In the genomic region with DNA sequence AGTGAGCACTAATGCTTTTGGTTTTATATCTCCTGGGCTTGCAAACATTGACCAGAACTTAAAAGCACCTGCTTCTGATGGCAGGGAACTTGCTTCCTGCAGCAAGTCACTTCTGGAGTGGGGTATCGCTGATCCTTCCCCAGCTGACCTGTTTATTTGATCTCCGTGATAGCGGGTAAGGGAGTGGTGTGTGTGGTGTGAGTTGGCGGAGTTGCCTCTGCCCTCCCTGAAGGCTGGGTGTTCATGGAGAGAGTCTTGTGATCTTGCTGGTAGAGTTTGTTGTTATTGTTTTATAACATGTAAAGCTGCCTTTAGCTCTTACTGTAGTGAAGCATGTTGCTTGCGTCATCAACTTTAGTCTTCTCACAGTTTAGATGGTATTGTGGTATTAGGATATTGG, we compare ENCODE assay signal across 16 cellular contexts. TPM values are rescaled to one million over a fixed set of nuclear protein-coding genes. Genes with fewer than 3 reads are reported as not detected.
DNase-seq lines count a peak whose midpoint lies in the region; ATAC-seq and TF ChIP-seq lines count a peak whose summit lies in the region.
"Had no signal": no experiment of that assay in that cellular context is flagged by ENCODE, and none has a peak within 500 bp of the region (broad histone marks: within the 10 kb centered on the region; RNA-seq: fewer than 3 reads in every experiment).

No MANE protein-coding gene starts in this region.

- 83% methylated on average over 5 of the region's 5 CpGs for WGBS in esophagus muscularis mucosa
- WGBS in psoas muscle, 3 donors = 42 to 69% (median 53%) methylated on average over 5 of the region's 5 CpGs

- intact Hi-C loops in esophagus muscularis mucosa (cut with DNase I) = no loop called here
- intact Hi-C loops in psoas muscle (cut with DNase I) = no loop called here
- intact Hi-C loops in left lung (cut with DNase I) = no loop called here

- peak overlapping the region in 4 of 7 donors; percentile 8 to 55 (median 14) for H3K4me3 Mint-ChIP-seq in CD8-positive, alpha-beta memory T cell
- H3K4me3 Mint-ChIP-seq: activated CD8-positive, alpha-beta memory T cell treated with anti-CD3 and anti-CD28 coated beads, Interleukin-2, amount 10 ng/mL, durations not matched to agents 7 days and 5 days; nephron progenitor cell had no signal

- H3K27me3 ChIP-seq in CD8-positive, alpha-beta memory T cell (ENCODE audit: insufficient read depth, low read length, poor library complexity, severe bottlenecking) = no peaks in the 10 kb centered on the region
- H3K27me3 ChIP-seq in esophagus muscularis mucosa = no peaks in the 10 kb centered on the region
- H3K27me3 ChIP-seq in psoas muscle (ENCODE audit: insufficient read depth in 3 of 3, low read length in 2 of 3) = no peaks in the 10 kb centered on the region
- H3K27me3 ChIP-seq in left lung = no peaks in the 10 kb centered on the region

- H3K9me3 Mint-ChIP-seq in CD8-positive, alpha-beta memory T cell = no peaks in the 10 kb centered on the region
- H3K9me3 Mint-ChIP-seq: nephron progenitor cell had no signal

- no peak for TF ChIP-seq POLR2A in esophagus muscularis mucosa (IDR thresholded peaks at IDR 0.05; ENCODE audit: low read depth)

- TF ChIP-seq CTCF in esophagus muscularis mucosa (IDR thresholded peaks at IDR 0.05) (no peak), psoas muscle (IDR thresholded peaks at IDR 0.05) (no peak), left lung (IDR thresholded peaks at IDR 0.05) (no peak)

- H3K4me1 ChIP-seq in CD8-positive, alpha-beta memory T cell (ENCODE audit: insufficient read depth, low read length) = peaks cover 33% of the 10 kb centered on the region
- H3K4me1 ChIP-seq in esophagus muscularis mucosa (peaks cover 63 to 91% (median 72%) of the 10 kb centered on the region in 4 donors), psoas muscle (peaks cover 66% of the 10 kb centered on the region), left lung (peaks cover 13 to 67% of the 10 kb centered on the region in 2 donors)

- H3K4me3 ChIP-seq in CD8-positive, alpha-beta memory T cell (ENCODE audit: low read length) = no peak overlapping the region
- H3K4me3 ChIP-seq in esophagus muscularis mucosa (no peak overlapping the region), psoas muscle (peak overlapping the region; percentile 22), left lung (no peak overlapping the region)

- peaks cover 26% of the 10 kb centered on the region for H3K36me3 ChIP-seq in CD8-positive, alpha-beta memory T cell (ENCODE audit: insufficient read depth, low read length)
- H3K36me3 ChIP-seq in esophagus muscularis mucosa (peaks cover 11 to 71% (median 59%) of the 10 kb centered on the region in 4 donors), psoas muscle (ENCODE audit: insufficient read depth in 1 of 2, low read depth in 1 of 2) (peaks cover 12 to 75% of the 10 kb centered on the region in 2 donors), left lung (peaks cover 0 to 56% of the 10 kb centered on the region in 2 donors)

- peak overlapping the region in 5 of 8 donors; percentile 1 to 70 (median 54) for H3K27ac Mint-ChIP-seq in CD8-positive, alpha-beta memory T cell
- H3K27ac Mint-ChIP-seq: activated CD8-positive, alpha-beta memory T cell treated with anti-CD3 and anti-CD28 coated beads, Interleukin-2, amount 10 ng/mL, durations not matched to agents 7 days and 5 days had no signal

- CTCF ChIA-PET in CD8-positive, alpha-beta memory T cell (lab: Charles Lee) = interaction anchor here (1.3 kb wide), 1 partner anchor 19 kb away, joined by 3 read pairs; no protein-coding TSS in a partner anchor

- H3K9me3 ChIP-seq in CD8-positive, alpha-beta memory T cell (ENCODE audit: low read length) = no peaks in the 10 kb centered on the region
- H3K9me3 ChIP-seq in esophagus muscularis mucosa (no peaks in the 10 kb centered on the region), psoas muscle (no peaks in the 10 kb centered on the region), left lung (no peaks in the 10 kb centered on the region)

- POLR2A ChIA-PET in CD8-positive, alpha-beta memory T cell (lab: Charles Lee) = interaction anchor here (0.5 kb wide), 1 partner anchor 55 kb away, joined by 3 read pairs; no protein-coding TSS in a partner anchor

- no peak for TF ChIP-seq EP300 in esophagus muscularis mucosa (IDR thresholded peaks at IDR 0.05)

- ATAC-seq in psoas muscle = no peak
- no peak for ATAC-seq in left lung
- ATAC-seq: activated CD8-positive, alpha-beta memory T cell treated with anti-CD3 and anti-CD28 coated beads, Interleukin-2, amount 10 ng/mL, durations not matched to agents 7 days and 5 days had no signal

- H3K27ac ChIP-seq in CD8-positive, alpha-beta memory T cell (ENCODE audit: low read depth, low read length) = no peak overlapping the region
- H3K27ac ChIP-seq in esophagus muscularis mucosa (replicated peaks in 1 of 4) (peak overlapping the region; percentile 86 to 96 (median 93)), psoas muscle (peak overlapping the region; percentile 97), left lung (peak overlapping the region in 1 of 2 donors; percentile 93)

- H3K4me1 Mint-ChIP-seq in CD8-positive, alpha-beta memory T cell = peaks cover 46 to 67% (median 59%) of the 10 kb centered on the region in 3 donors

- H3K27me3 Mint-ChIP-seq in CD8-positive, alpha-beta memory T cell = no peaks in the 10 kb centered on the region
- H3K27me3 Mint-ChIP-seq: activated CD8-positive, alpha-beta memory T cell treated with anti-CD3 and anti-CD28 coated beads, Interleukin-2, amount 10 ng/mL, durations not matched to agents 7 days and 5 days had no signal

- no peak for DNase-seq in CD8-positive, alpha-beta memory T cell
- DNase-seq in OCI-M1 (lab: John Stamatoyannopoulos, UW) (peak; percentile 73), esophagus muscularis mucosa (ENCODE audit: extremely low spot score) (no peak), psoas muscle (no peak), left lung (no peak), medulla oblongata (ENCODE audit: extremely low spot score) (no peak), NCI-H2171 (lab: John Stamatoyannopoulos, UW) (no peak)
- DNase-seq in stimulated activated CD4-positive, alpha-beta T cell treated with anti-CD3 and anti-CD28 coated beads, Interleukin-4, amount 100 ng/mL, for 1 hour = no peak
- DNase-seq: activated CD4-positive, alpha-beta T cell treated with anti-CD3 and anti-CD28 coated beads for 4 hours; activated CD8-positive, alpha-beta memory T cell treated with anti-CD3 and anti-CD28 coated beads, Interleukin-2, amount 10 ng/mL, durations not matched to agents 7 days and 5 days; mammary epithelial cell; NCI-H1417; NCI-H2107; NCI-H524; nephron progenitor cell; SW 1271 had no signal

- peaks cover 4 to 60% (median 15%) of the 10 kb centered on the region in 3 donors for H3K36me3 Mint-ChIP-seq in CD8-positive, alpha-beta memory T cell

RNA-seq across cellular contexts. Expression of a gene that starts 3.9 kb away (rescaled TPM):
- total RNA-seq in CD8-positive, alpha-beta memory T cell = 10 to 100 TPM; 97.1 to 97.2 TPM
- polyA plus RNA-seq in CD8-positive, alpha-beta memory T cell = 40.9 TPM
- total RNA-seq in esophagus muscularis mucosa = 100 to 1,000 TPM; 166 to 242 (median 191) TPM
- total RNA-seq in psoas muscle = 100 to 1,000 TPM; 245 to 542 (median 320) TPM
- 100 to 1,000 TPM; 163 to 225 (median 177) TPM for polyA plus RNA-seq in psoas muscle
- 10 to 100 TPM; 75.4 to 82.0 TPM for total RNA-seq in left lung

RNA-seq across cellular contexts. Expression of a gene that starts 35.2 kb away (rescaled TPM):
- 10 to 100 TPM; 37.0 to 37.6 TPM for total RNA-seq in CD8-positive, alpha-beta memory T cell
- polyA plus RNA-seq in CD8-positive, alpha-beta memory T cell = 31.6 TPM
- 10 to 100 TPM; 30.7 to 52.3 (median 39.8) TPM for total RNA-seq in esophagus muscularis mucosa
- 10 to 100 TPM; 14.4 to 20.3 (median 16.7) TPM for total RNA-seq in psoas muscle
- 10 to 100 TPM; 20.0 to 30.5 (median 23.4) TPM for polyA plus RNA-seq in psoas muscle
- 10 to 100 TPM; 26.8 to 42.3 TPM for total RNA-seq in left lung

RNA-seq across cellular contexts. Expression of a gene that starts 49.6 kb away (rescaled TPM):
- total RNA-seq in CD8-positive, alpha-beta memory T cell = 10 to 100 TPM; 25.8 to 31.0 TPM
- polyA plus RNA-seq in CD8-positive, alpha-beta memory T cell = 9.4 TPM
- total RNA-seq in esophagus muscularis mucosa (100 to 1,000 TPM in 1 of 4 donors, 10 to 100 TPM in 3; 67.5 to 111 (median 75.0) TPM), psoas muscle (10 to 100 TPM; 25.1 to 52.3 (median 35.7) TPM), left lung (100 to 1,000 TPM; 114 to 159 TPM)
- polyA plus RNA-seq in psoas muscle = 10 to 100 TPM; 33.5 to 48.6 (median 39.1) TPM

RNA-seq across cellular contexts. Expression of a gene that starts 57.9 kb away (rescaled TPM):
- total RNA-seq in CD8-positive, alpha-beta memory T cell = 10 to 100 TPM; 31.3 to 33.9 TPM
- polyA plus RNA-seq in CD8-positive, alpha-beta memory T cell = 63.2 TPM
- total RNA-seq in esophagus muscularis mucosa = 100 to 1,000 TPM in 2 of 4 donors, 10 to 100 TPM in 2; 77.7 to 145 (median 104) TPM
- 10 to 100 TPM; 29.7 to 35.8 (median 33.4) TPM for total RNA-seq in psoas muscle
- 10 to 100 TPM; 24.4 to 79.7 (median 34.7) TPM for polyA plus RNA-seq in psoas muscle
- total RNA-seq in left lung = 10 to 100 TPM; 42.9 to 43.3 TPM
